ENCODE assay signal across 11 cellular contexts in the genomic region with DNA sequence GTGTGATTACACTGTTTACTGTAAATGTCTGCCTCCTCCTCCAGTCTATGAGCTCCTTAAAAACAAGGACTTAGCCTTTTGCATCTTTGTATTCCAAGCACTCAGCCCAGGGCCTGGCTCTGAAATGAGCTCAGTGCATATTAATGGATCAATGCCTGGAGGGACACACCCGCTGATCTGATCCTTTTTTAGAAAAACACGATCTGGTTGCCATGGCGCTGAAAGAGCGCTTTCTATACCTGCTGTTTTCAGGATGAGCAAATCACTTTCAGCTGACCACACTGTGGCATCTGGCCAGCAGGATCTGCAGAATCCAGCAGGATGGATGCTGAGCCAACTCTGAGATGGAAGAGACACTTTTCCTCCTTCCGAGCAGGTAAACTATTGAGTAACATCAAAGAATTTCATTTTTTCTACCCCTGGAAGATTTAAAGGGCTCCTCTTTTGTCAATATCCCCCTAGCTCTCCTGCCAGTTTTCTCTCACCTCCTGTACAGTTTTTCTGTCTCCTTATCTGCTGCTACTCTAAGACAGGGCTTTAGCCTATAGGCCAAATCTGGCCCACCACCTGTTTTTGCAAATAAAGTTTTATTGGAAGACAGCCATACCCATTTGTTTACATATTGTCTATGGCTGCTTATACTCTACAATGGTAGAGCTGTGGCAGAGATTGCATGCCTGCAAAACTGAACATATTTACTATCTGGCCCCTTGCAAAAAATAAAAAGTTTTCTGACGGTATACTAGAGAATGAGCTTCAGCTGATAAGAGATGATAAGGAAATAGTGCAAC. TPM values are rescaled to one million over a fixed set of nuclear protein-coding genes. Genes with fewer than 3 reads are reported as not detected.
DNase-seq lines count a peak whose midpoint lies in the region; ATAC-seq and TF ChIP-seq lines count a peak whose summit lies in the region.
"Had no signal": no experiment of that assay in that cellular context is flagged by ENCODE, and none has a peak within 500 bp of the region (broad histone marks: within the 10 kb centered on the region; RNA-seq: fewer than 3 reads in every experiment).

No MANE protein-coding gene starts in this region.

- no peaks in the 10 kb centered on the region for H3K9me3 ChIP-seq in HUES48 (ENCODE audit: control insufficient read depth, insufficient read depth, low read length)
- no peaks in the 10 kb centered on the region for H3K9me3 ChIP-seq in stomach
- H3K9me3 ChIP-seq: gastroesophageal sphincter had no signal

- ATAC-seq in HG02642 (IDR thresholded peaks at IDR 0.05; ENCODE audit: poor library complexity, unreplicated experiment), result no peak
- ATAC-seq: gastroesophageal sphincter had no signal

- intact Hi-C loops in stomach (cut with DNase I; ENCODE audit: low total_unique reads), result no loop called here
- intact Hi-C loops in activated T-helper 2 cell treated with anti-CD3 and anti-CD28 coated beads, Interferon-gamma antibody, Interleukin-2, Interleukin-4, amounts not matched to agents 10 μg/mL and 5 μg/mL and 100 μg/mL, durations not matched to agents 14 hours and 24 hours and 36 hours (cut with micrococcal nuclease), result no loop called here

- H3K27me3 ChIP-seq in HUES48 (ENCODE audit: control insufficient read depth, insufficient read depth, low read length) (no peaks in the 10 kb centered on the region), stomach (no peaks in the 10 kb centered on the region)
- H3K27me3 ChIP-seq: gastroesophageal sphincter had no signal

- no peaks in the 10 kb centered on the region for H3K27me3 Mint-ChIP-seq in activated T-helper 2 cell treated with anti-CD3 and anti-CD28 coated beads, Interferon-gamma antibody, Interleukin-2, Interleukin-4, amounts not matched to agents 10 μg/mL and 5 μg/mL and 100 μg/mL, durations not matched to agents 14 hours and 24 hours and 36 hours (ENCODE audit: low read depth)
- H3K27me3 Mint-ChIP-seq: IgD-negative memory B cell had no signal

- peaks cover 5% of the 10 kb centered on the region for H3K36me3 Mint-ChIP-seq in activated T-helper 2 cell treated with anti-CD3 and anti-CD28 coated beads, Interferon-gamma antibody, Interleukin-2, Interleukin-4, amounts not matched to agents 10 μg/mL and 5 μg/mL and 100 μg/mL, durations not matched to agents 14 hours and 24 hours and 36 hours (ENCODE audit: low read depth)
- H3K36me3 Mint-ChIP-seq: IgD-negative memory B cell had no signal

- H3K36me3 ChIP-seq in HUES48 (ENCODE audit: control insufficient read depth, insufficient read depth, low read length) (no peaks in the 10 kb centered on the region), stomach (peaks cover 0 to 56% (median 34%) of the 10 kb centered on the region in 4 donors)

- H3K9ac ChIP-seq in HUES48 (ENCODE audit: low read depth, low read length), result no peak overlapping the region

- H3K27ac Mint-ChIP-seq in activated T-helper 2 cell treated with anti-CD3 and anti-CD28 coated beads, Interferon-gamma antibody, Interleukin-2, Interleukin-4, amounts not matched to agents 10 μg/mL and 5 μg/mL and 100 μg/mL, durations not matched to agents 14 hours and 24 hours and 36 hours, result no peak overlapping the region
- H3K27ac Mint-ChIP-seq: IgD-negative memory B cell had no signal

- no peaks in the 10 kb centered on the region for H3K4me1 Mint-ChIP-seq in activated T-helper 2 cell treated with anti-CD3 and anti-CD28 coated beads, Interferon-gamma antibody, Interleukin-2, Interleukin-4, amounts not matched to agents 10 μg/mL and 5 μg/mL and 100 μg/mL, durations not matched to agents 14 hours and 24 hours and 36 hours (ENCODE audit: low read depth)
- H3K4me1 Mint-ChIP-seq: IgD-negative memory B cell had no signal

- TF ChIP-seq EP300 in stomach (IDR thresholded peaks at IDR 0.05), result no peak

- TF ChIP-seq CTCF in stomach (IDR thresholded peaks at IDR 0.05), result no peak

- H3K27ac ChIP-seq in HUES48 (ENCODE audit: low read depth, low read length), result peak overlapping the region; percentile 59
- H3K27ac ChIP-seq in stomach, result no peak overlapping the region
- H3K27ac ChIP-seq: gastroesophageal sphincter had no signal

- H3K9me3 Mint-ChIP-seq in activated T-helper 2 cell treated with anti-CD3 and anti-CD28 coated beads, Interferon-gamma antibody, Interleukin-2, Interleukin-4, amounts not matched to agents 10 μg/mL and 5 μg/mL and 100 μg/mL, durations not matched to agents 14 hours and 24 hours and 36 hours, result no peaks in the 10 kb centered on the region
- H3K9me3 Mint-ChIP-seq: IgD-negative memory B cell had no signal

- DNase-seq in NCI-H446 (lab: John Stamatoyannopoulos, UW), result peak; percentile 65 to 74
- DNase-seq in cerebellum (ENCODE audit: low spot score), result peak; percentile 87
- peak; percentile 44 for DNase-seq in midbrain (lab: John Stamatoyannopoulos, UW)
- DNase-seq in stomach, result no peak
- no peak for DNase-seq in activated T-helper 2 cell treated with anti-CD3 and anti-CD28 coated beads, Interferon-gamma antibody, Interleukin-2, Interleukin-4, amounts not matched to agents 10 μg/mL and 5 μg/mL and 100 μg/mL, durations not matched to agents 14 hours and 24 hours and 36 hours (ENCODE audit: low spot score)
- no peak for DNase-seq in activated CD8-positive, alpha-beta memory T cell treated with anti-CD3 and anti-CD28 coated beads, Interleukin-2, amount 50 U/mL, for 4 hours
- DNase-seq: activated CD4-positive, alpha-beta T cell treated with anti-CD3 and anti-CD28 coated beads for 4 hours had no signal

- H3K4me3 Mint-ChIP-seq in activated T-helper 2 cell treated with anti-CD3 and anti-CD28 coated beads, Interferon-gamma antibody, Interleukin-2, Interleukin-4, amounts not matched to agents 10 μg/mL and 5 μg/mL and 100 μg/mL, durations not matched to agents 14 hours and 24 hours and 36 hours (ENCODE audit: low read depth), result no peak overlapping the region
- H3K4me3 Mint-ChIP-seq: IgD-negative memory B cell had no signal

- H3K4me3 ChIP-seq in HUES48 (ENCODE audit: low read depth, low read length), result no peak overlapping the region
- H3K4me3 ChIP-seq in stomach, result no peak overlapping the region
- H3K4me3 ChIP-seq: gastroesophageal sphincter had no signal

- WGBS in stomach, 5 donors, result 76 to 90% (median 87%) methylated on average over 6 of the region's 6 CpGs

- H3K4me1 ChIP-seq in HUES48 (ENCODE audit: control insufficient read depth, insufficient read depth, low read length) (peaks cover 13% of the 10 kb centered on the region), stomach (peaks cover 0 to 4% (median 0%) of the 10 kb centered on the region in 4 donors)

- no peak for TF ChIP-seq POLR2A in stomach (IDR thresholded peaks at IDR 0.05)

RNA-seq across cellular contexts. Expression of a gene that starts 37.6 kb away (rescaled TPM):
- 73.1 TPM for total RNA-seq in cerebellum
- total RNA-seq in stomach, result 10 to 100 TPM; 37.5 to 76.8 (median 52.5) TPM
- polyA plus RNA-seq in stomach, result 100 to 1,000 TPM in 2 of 3 donors, 10 to 100 TPM in 1; 75.9 to 124 (median 122) TPM
- total RNA-seq in activated T-helper 2 cell treated with anti-CD3 and anti-CD28 coated beads, Interferon-gamma antibody, Interleukin-2, Interleukin-4, amounts not matched to agents 10 μg/mL and 5 μg/mL and 100 μg/mL, durations not matched to agents 14 hours and 24 hours and 36 hours, result 208 and 221 TPM in 2 replicates

RNA-seq across cellular contexts. Expression of a gene that starts 52.4 kb away (rescaled TPM):
- total RNA-seq in cerebellum (16.0 TPM), stomach (10 to 100 TPM in 2 of 5 donors, 1 to 10 TPM in 2, not detected in 1; 2.9 to 25.7 (median 11.8) TPM)
- 10 to 100 TPM; 49.2 to 56.5 (median 53.6) TPM for polyA plus RNA-seq in stomach
- total RNA-seq in activated T-helper 2 cell treated with anti-CD3 and anti-CD28 coated beads, Interferon-gamma antibody, Interleukin-2, Interleukin-4, amounts not matched to agents 10 μg/mL and 5 μg/mL and 100 μg/mL, durations not matched to agents 14 hours and 24 hours and 36 hours, result 71.6 and 72.7 TPM in 2 replicates

Comparison
In these comparisons a context has a peak if more than half of its experiments do, and no peak if none do; other contexts are left out.
1. DNase-seq: peak in NCI-H446 (2 of 2), cerebellum (single experiment) and midbrain (single experiment); none in stomach (single experiment), activated T-helper 2 cell treated with anti-CD3 and anti-CD28 coated beads, Interferon-gamma antibody, Interleukin-2, Interleukin-4, amounts not matched to agents 10 μg/mL and 5 μg/mL and 100 μg/mL, durations not matched to agents 14 hours and 24 hours and 36 hours (single experiment) and activated CD8-positive, alpha-beta memory T cell treated with anti-CD3 and anti-CD28 coated beads, Interleukin-2, amount 50 U/mL, for 4 hours (single experiment).